In the genomic region with DNA sequence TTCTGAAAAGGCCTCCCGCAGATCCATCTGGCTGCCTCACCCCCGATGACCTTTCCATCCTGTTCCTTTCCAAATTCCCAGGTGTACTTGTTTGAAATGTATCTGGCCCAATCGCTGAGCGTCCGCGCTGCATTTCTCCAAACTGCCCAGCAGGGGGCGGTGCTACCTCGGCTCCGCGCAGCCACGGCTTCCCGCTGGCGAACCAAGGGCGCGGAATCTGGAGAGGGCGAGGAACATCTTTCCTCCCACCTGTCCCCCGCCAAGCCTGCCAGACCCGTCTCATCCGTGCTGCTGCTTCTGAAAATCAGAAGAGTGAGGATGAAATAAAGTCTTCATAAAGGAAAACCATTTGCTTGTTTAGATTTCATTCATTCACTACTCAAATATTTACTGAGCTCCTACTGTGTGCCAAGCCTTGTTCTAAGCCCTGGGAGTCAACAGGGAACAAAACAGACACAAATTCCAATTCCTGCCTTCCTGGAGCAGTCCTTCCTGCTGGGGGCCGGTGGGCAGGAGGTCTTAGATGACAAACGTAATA, we compare ENCODE assay signal across 8 cellular contexts.
DNase-seq lines count a peak whose midpoint lies in the region; ATAC-seq lines count a peak whose summit lies in the region.

No MANE protein-coding gene starts in this region.

- no peak for ATAC-seq in GM19328 (IDR thresholded peaks at IDR 0.05; ENCODE audit: unreplicated experiment)

- peak; percentile 26 for DNase-seq in DMS153 treated with DMSO at 0.1 percent for 48 hours (lab: John Stamatoyannopoulos, UW; ENCODE audit: unreplicated experiment)
- DNase-seq in DMS153 (lab: John Stamatoyannopoulos, UW), result no peak
- DNase-seq in NCI-H2107 (lab: John Stamatoyannopoulos, UW), result peak; percentile 17
- peak; percentile 43 for DNase-seq in activated CD4-positive, alpha-beta T cell treated with anti-CD3 and anti-CD28 coated beads for 1 hour
- DNase-seq in cerebellar nuclear complex (lab: John Stamatoyannopoulos, UW), result peak; percentile 49 to 64
- peak; percentile 80 for DNase-seq in left kidney (ENCODE audit: low read depth, low spot score)
- DNase-seq in stimulated activated CD4-positive, alpha-beta T cell treated with anti-CD3 and anti-CD28 coated beads, TNF-alpha, amount 100 ng/mL, for 48 hours (ENCODE audit: low read depth in 3 of 3), result peak; percentile 17 to 28 (median 23)
